8 cellular contexts compared by ENCODE assay signal in genomic region chr5:177389368-177390169, GRCh38. TPM values are rescaled to one million over a fixed set of nuclear protein-coding genes. Genes with fewer than 3 reads are reported as not detected.
A peak's percentile ranks its signal among the peaks of the same experiment; 100 is the strongest.
DNase-seq lines count a peak whose midpoint lies in the region; ATAC-seq and TF ChIP-seq lines count a peak whose summit lies in the region.

No MANE protein-coding gene starts in this region.

- DNase-seq in activated CD4-positive, CD25-positive, alpha-beta regulatory T cell treated with anti-CD3 and anti-CD28 coated beads, Interleukin-2, amount 50 U/mL, for 72 hours: peak; percentile 36
- DNase-seq in inferior parietal cortex (ENCODE audit: extremely low spot score): no peak
- DNase-seq in GM10266 (ENCODE audit: extremely low spot score): no peak
- no peak for DNase-seq in BE2C

- H3K9ac ChIP-seq in skeletal muscle satellite cell (ENCODE audit: low read depth, low read length): no peak overlapping the region

- TF ChIP-seq CTCF in GM10266 (IDR thresholded peaks at IDR 0.05; ENCODE audit: control insufficient read depth, insufficient read depth, low read depth, missing control alignments) (no peak), BE2C (IDR thresholded peaks at IDR 0.05; ENCODE audit: low read depth, low read length) (no peak)

- H3K27ac ChIP-seq in esophagus (ENCODE audit: low read depth in 2 of 2, low read length in 1 of 2): peak overlapping the region; percentile 95 to 98

- WGBS in esophagus, 2 donors: 13 to 31% methylated on average over 20 of the region's 20 CpGs

- no peaks in the 10 kb centered on the region for H3K27me3 ChIP-seq in esophagus (ENCODE audit: control insufficient read depth in 1 of 2, insufficient read depth in 2 of 2, low read length in 2 of 2)
- peaks cover 26% of the 10 kb centered on the region for H3K27me3 ChIP-seq in skeletal muscle satellite cell (ENCODE audit: control insufficient read depth, insufficient read depth, low read length)
- H3K27me3 ChIP-seq in BE2C: no peaks in the 10 kb centered on the region

- H3K4me1 ChIP-seq in esophagus (ENCODE audit: control insufficient read depth in 2 of 2, insufficient read depth in 2 of 2, low read length in 1 of 2): peaks cover 5 to 25% of the 10 kb centered on the region in 2 donors
- peaks cover 16% of the 10 kb centered on the region for H3K4me1 ChIP-seq in skeletal muscle satellite cell (ENCODE audit: control insufficient read depth, insufficient read depth, low read length)
- no peaks in the 10 kb centered on the region for H3K4me1 ChIP-seq in BE2C

- peak; percentile 62 for ATAC-seq in GM18520 (IDR thresholded peaks at IDR 0.05; ENCODE audit: unreplicated experiment)
- ATAC-seq in HG03439 (IDR thresholded peaks at IDR 0.05; ENCODE audit: unreplicated experiment): peak; percentile 45

- H3K9me3 ChIP-seq in esophagus (ENCODE audit: control insufficient read depth in 2 of 2, insufficient read depth in 1 of 2, low read depth in 1 of 2, low read length in 1 of 2) (no peaks in the 10 kb centered on the region), skeletal muscle satellite cell (replicated peaks; ENCODE audit: low read length) (no peaks in the 10 kb centered on the region), BE2C (no peaks in the 10 kb centered on the region)

- H3K36me3 ChIP-seq in esophagus (ENCODE audit: control insufficient read depth in 2 of 2, insufficient read depth in 2 of 2, low read length in 1 of 2) (no peaks in the 10 kb centered on the region), skeletal muscle satellite cell (ENCODE audit: insufficient read depth, low read length) (no peaks in the 10 kb centered on the region), BE2C (no peaks in the 10 kb centered on the region)

- peak overlapping the region; percentile 65 for H3K4me2 ChIP-seq in skeletal muscle satellite cell (ENCODE audit: low read length)

- no peak overlapping the region for H3K4me3 ChIP-seq in esophagus (ENCODE audit: low read depth in 1 of 2, low read length in 2 of 2)
- no peak overlapping the region for H3K4me3 ChIP-seq in skeletal muscle satellite cell (ENCODE audit: low read length)
- no peak overlapping the region for H3K4me3 ChIP-seq in BE2C (ENCODE audit: low read depth, low read length)

RNA-seq across cellular contexts. Expression of gene SLC34A1, which starts 5.3 kb away (rescaled TPM):
- polyA plus RNA-seq in esophagus: under 1 TPM; 0.13 to 0.49 TPM
- not detected in 2 replicates for total RNA-seq in skeletal muscle satellite cell (2012; rRNA removed)
- polyA plus RNA-seq in BE2C (2012; ENCODE audit: insufficient read depth, insufficient read length, low read depth): not detected

RNA-seq across cellular contexts. Expression of gene PFN3, which starts 10.9 kb away (rescaled TPM):
- under 1 TPM in 1 of 2 donors, not detected in 1; 0.21 TPM for polyA plus RNA-seq in esophagus
- not detected in 2 replicates for total RNA-seq in skeletal muscle satellite cell (2012; rRNA removed)
- not detected for polyA plus RNA-seq in BE2C (2012; ENCODE audit: insufficient read depth, insufficient read length, low read depth)

RNA-seq across cellular contexts. Expression of gene F12, which starts 19.8 kb away (rescaled TPM):
- 10 to 100 TPM; 18.1 to 33.5 TPM for polyA plus RNA-seq in esophagus
- total RNA-seq in skeletal muscle satellite cell (2012; rRNA removed): 1.3 and 1.5 TPM in 2 replicates
- polyA plus RNA-seq in BE2C (2012; ENCODE audit: insufficient read depth, insufficient read length, low read depth): 68.2 TPM

RNA-seq across cellular contexts. Expression of gene RGS14, which starts 31.8 kb away (rescaled TPM):
- 10 to 100 TPM; 49.7 to 74.5 TPM for polyA plus RNA-seq in esophagus
- total RNA-seq in skeletal muscle satellite cell (2012; rRNA removed): 4.6 and 7.2 TPM in 2 replicates
- polyA plus RNA-seq in BE2C (2012; ENCODE audit: insufficient read depth, insufficient read length, low read depth): 11.1 TPM

RNA-seq across cellular contexts. Expression of gene GRK6, which starts 36.9 kb away (rescaled TPM):
- 10 to 100 TPM; 10.4 to 19.8 TPM for polyA plus RNA-seq in esophagus
- 22.1 and 28.4 TPM in 2 replicates for total RNA-seq in skeletal muscle satellite cell (2012; rRNA removed)
- polyA plus RNA-seq in BE2C (2012; ENCODE audit: insufficient read depth, insufficient read length, low read depth): 58.6 TPM
